ENCODE assay signal across 18 cellular contexts in the genomic region with DNA sequence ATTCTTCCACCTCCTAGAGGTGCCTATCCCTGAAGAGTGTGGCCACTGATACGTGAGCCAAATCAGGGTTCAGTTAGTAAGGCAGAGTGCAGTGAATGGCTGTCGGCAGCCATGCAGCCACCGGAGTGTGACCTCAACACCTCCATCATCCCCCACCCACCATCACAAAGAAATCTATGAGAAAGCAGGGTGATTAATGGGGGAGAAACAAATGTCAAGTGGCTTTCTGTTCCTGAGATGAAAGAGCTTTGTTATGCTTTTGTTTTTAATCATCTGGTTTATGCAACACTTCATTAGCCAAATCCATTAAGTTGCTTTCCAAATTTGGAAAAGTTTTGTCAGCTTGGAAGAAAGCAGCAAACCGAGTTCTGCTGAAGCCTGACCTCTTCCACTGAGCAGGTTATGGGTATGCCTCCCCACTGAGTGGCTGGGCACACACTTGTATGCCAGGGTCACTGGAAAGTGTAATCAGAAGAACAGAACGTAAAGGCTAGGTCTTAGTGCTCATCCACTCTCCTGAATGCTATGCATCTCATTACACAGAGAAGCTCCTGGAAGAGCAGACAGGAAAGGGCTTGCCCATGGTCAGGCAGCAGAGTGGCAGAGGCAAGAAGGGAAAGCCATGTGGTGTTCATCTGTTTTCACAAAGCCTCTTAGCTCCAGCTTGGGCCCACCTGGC. TPM values are rescaled to one million over a fixed set of nuclear protein-coding genes. Genes with fewer than 3 reads are reported as not detected.
DNase-seq lines count a peak whose midpoint lies in the region; ATAC-seq, FAIRE-seq and TF ChIP-seq lines count a peak whose summit lies in the region.
"Had no signal": no experiment of that assay in that cellular context is flagged by ENCODE, and none has a peak within 500 bp of the region (broad histone marks: within the 10 kb centered on the region; RNA-seq: fewer than 3 reads in every experiment).

No MANE protein-coding gene starts in this region.

- no peaks in the 10 kb centered on the region for H3K27me3 ChIP-seq in transverse colon
- H3K27me3 ChIP-seq: ascending aorta; BLaER1 treated with 17β-estradiol and CSF1 and Interleukin-3, amounts not matched to agents 10 nM and 100 nM; right atrium auricular region had no signal

- in situ Hi-C loops in transverse colon (cut with MboI; ENCODE audit: low pct_ligation_motif_present in 1 of 4, low pct_unique_long_range_greater_than_20kb in 1 of 4, low sequenced_read_pairs in 3 of 4): no loop called here

- intact Hi-C loops in activated T-helper 2 cell treated with anti-CD3 and anti-CD28 coated beads, Interferon-gamma antibody, Interleukin-2, Interleukin-4, amounts not matched to agents 10 μg/mL and 5 μg/mL and 100 μg/mL, durations not matched to agents 14 hours and 24 hours and 36 hours (cut with micrococcal nuclease): loop anchor here (1.0 to 5.0 kb wide), 7 partner anchors 37 to 843 kb away; partner anchors contain the start of genes ATP1B1, BLZF1, NME7 and SCYL3
- intact Hi-C loops in transverse colon (cut with DNase I; ENCODE audit: low total_unique reads): no loop called here

- TF ChIP-seq CTCF in transverse colon (IDR thresholded peaks at IDR 0.05): no peak

- no peak overlapping the region for H3K4me3 ChIP-seq in transverse colon
- H3K4me3 ChIP-seq: ascending aorta; BLaER1 treated with 17β-estradiol and CSF1 and Interleukin-3, amounts not matched to agents 10 nM and 100 nM; right atrium auricular region had no signal

- TF ChIP-seq POLR2A in GM12892 (IDR thresholded peaks at IDR 0.05; ENCODE audit: low read depth, low read length) (no peak), transverse colon (IDR thresholded peaks at IDR 0.05) (no peak)

- H3K36me3 Mint-ChIP-seq in activated T-helper 2 cell treated with anti-CD3 and anti-CD28 coated beads, Interferon-gamma antibody, Interleukin-2, Interleukin-4, amounts not matched to agents 10 μg/mL and 5 μg/mL and 100 μg/mL, durations not matched to agents 14 hours and 24 hours and 36 hours (ENCODE audit: low read depth): peaks cover 6% of the 10 kb centered on the region

- H3K27ac Mint-ChIP-seq in activated T-helper 2 cell treated with anti-CD3 and anti-CD28 coated beads, Interferon-gamma antibody, Interleukin-2, Interleukin-4, amounts not matched to agents 10 μg/mL and 5 μg/mL and 100 μg/mL, durations not matched to agents 14 hours and 24 hours and 36 hours: peak overlapping the region; percentile 34
- H3K27ac Mint-ChIP-seq: H9 had no signal

- no peaks in the 10 kb centered on the region for H3K36me3 ChIP-seq in transverse colon
- H3K36me3 ChIP-seq: ascending aorta; BLaER1 treated with 17β-estradiol and CSF1 and Interleukin-3, amounts not matched to agents 10 nM and 100 nM; right atrium auricular region had no signal

- no peak for TF ChIP-seq EP300 in transverse colon (IDR thresholded peaks at IDR 0.05; ENCODE audit: low read depth)

- peak; percentile 36 for FAIRE-seq in GM12892 (lab: Jason Lieb, UNC)
- FAIRE-seq: colon had no signal

- H3K9me3 Mint-ChIP-seq in activated T-helper 2 cell treated with anti-CD3 and anti-CD28 coated beads, Interferon-gamma antibody, Interleukin-2, Interleukin-4, amounts not matched to agents 10 μg/mL and 5 μg/mL and 100 μg/mL, durations not matched to agents 14 hours and 24 hours and 36 hours: no peaks in the 10 kb centered on the region
- H3K9me3 Mint-ChIP-seq: H9 had no signal

- whole genome bisulfite sequencing in transverse colon (ENCODE audit: low coverage in 1 of 2), 2 donors: 46 to 79% methylated on average over 2 to 5 of the region's 5 CpGs

- DNase-seq in DMS79 treated with DMSO at 0.1 percent for 48 hours (lab: John Stamatoyannopoulos, UW) (peak; percentile 11), DMS79 (lab: John Stamatoyannopoulos, UW) (no peak), GM12892 (ENCODE audit: insufficient read length) (no peak), anterior cingulate cortex (lab: John Stamatoyannopoulos, UW) (no peak), transverse colon (no peak)
- DNase-seq in activated T-helper 2 cell treated with anti-CD3 and anti-CD28 coated beads, Interferon-gamma antibody, Interleukin-2, Interleukin-4, amounts not matched to agents 10 μg/mL and 5 μg/mL and 100 μg/mL, durations not matched to agents 14 hours and 24 hours and 36 hours (ENCODE audit: low spot score): no peak
- peak; percentile 27 to 40 (median 29) for DNase-seq in stimulated activated CD4-positive, alpha-beta T cell treated with anti-CD3 and anti-CD28 coated beads, Interleukin-12 subunit alpha, Interleukin-12 subunit beta, amount 100 ng/mL, for 48 hours (ENCODE audit: low read depth in 2 of 3, low spot score in 1 of 3)
- DNase-seq: H9, MM.1S, NCI-H2081, T-helper 9 cell had no signal

- no peaks in the 10 kb centered on the region for H3K9me3 ChIP-seq in transverse colon
- H3K9me3 ChIP-seq: ascending aorta, right atrium auricular region had no signal

- H3K4me3 Mint-ChIP-seq in activated T-helper 2 cell treated with anti-CD3 and anti-CD28 coated beads, Interferon-gamma antibody, Interleukin-2, Interleukin-4, amounts not matched to agents 10 μg/mL and 5 μg/mL and 100 μg/mL, durations not matched to agents 14 hours and 24 hours and 36 hours (ENCODE audit: low read depth): no peak overlapping the region
- H3K4me3 Mint-ChIP-seq: H9 had no signal

- H3K27me3 Mint-ChIP-seq in activated T-helper 2 cell treated with anti-CD3 and anti-CD28 coated beads, Interferon-gamma antibody, Interleukin-2, Interleukin-4, amounts not matched to agents 10 μg/mL and 5 μg/mL and 100 μg/mL, durations not matched to agents 14 hours and 24 hours and 36 hours (ENCODE audit: low read depth): peaks cover 4% of the 10 kb centered on the region

- H3K27ac ChIP-seq in transverse colon: no peak overlapping the region
- H3K27ac ChIP-seq: 22Rv1; ascending aorta; BLaER1 treated with 17β-estradiol and CSF1 and Interleukin-3, amounts not matched to agents 10 nM and 100 nM; epithelial cell of prostate; right atrium auricular region had no signal

- peaks cover 57% of the 10 kb centered on the region for H3K4me1 Mint-ChIP-seq in activated T-helper 2 cell treated with anti-CD3 and anti-CD28 coated beads, Interferon-gamma antibody, Interleukin-2, Interleukin-4, amounts not matched to agents 10 μg/mL and 5 μg/mL and 100 μg/mL, durations not matched to agents 14 hours and 24 hours and 36 hours (ENCODE audit: low read depth)

- peaks cover 0 to 59% (median 20%) of the 10 kb centered on the region in 4 donors for H3K4me1 ChIP-seq in transverse colon
- H3K4me1 ChIP-seq: ascending aorta, right atrium auricular region had no signal

- no peak for ATAC-seq in GM19023 (IDR thresholded peaks at IDR 0.05; ENCODE audit: unreplicated experiment)

RNA-seq across cellular contexts. Expression of gene ATP1B1, which starts 57.1 kb away (rescaled TPM):
- 27.3 TPM for polyA plus RNA-seq in GM12892 (2012; ENCODE audit: missing spikeins)
- 12.6 and 13.5 TPM in 2 replicates for total RNA-seq in activated T-helper 2 cell treated with anti-CD3 and anti-CD28 coated beads, Interferon-gamma antibody, Interleukin-2, Interleukin-4, amounts not matched to agents 10 μg/mL and 5 μg/mL and 100 μg/mL, durations not matched to agents 14 hours and 24 hours and 36 hours
- total RNA-seq in transverse colon: 100 to 1,000 TPM in 3 of 4 donors, 10 to 100 TPM in 1; 82.8 to 493 (median 375) TPM

Comparison
In these comparisons a context has a peak if more than half of its experiments do, and no peak if none do; other contexts are left out.
1. DNase-seq: peak in DMS79 treated with DMSO at 0.1 percent for 48 hours (single experiment) and stimulated activated CD4-positive, alpha-beta T cell treated with anti-CD3 and anti-CD28 coated beads, Interleukin-12 subunit alpha, Interleukin-12 subunit beta, amount 100 ng/mL, for 48 hours (3 of 3); none in DMS79 (single experiment), GM12892 (single experiment), activated T-helper 2 cell treated with anti-CD3 and anti-CD28 coated beads, Interferon-gamma antibody, Interleukin-2, Interleukin-4, amounts not matched to agents 10 μg/mL and 5 μg/mL and 100 μg/mL, durations not matched to agents 14 hours and 24 hours and 36 hours (single experiment), anterior cingulate cortex (0 of 58) and transverse colon (single experiment).